ENCODE assay signal across 21 cellular contexts in genomic region chr6:3806169-3806922, GRCh38. TPM values are rescaled to one million over a fixed set of nuclear protein-coding genes. Genes with fewer than 3 reads are reported as not detected.
DNase-seq lines count a peak whose midpoint lies in the region; ATAC-seq and TF ChIP-seq lines count a peak whose summit lies in the region.
"Had no signal": no experiment of that assay in that cellular context is flagged by ENCODE, and none has a peak within 500 bp of the region (broad histone marks: within the 10 kb centered on the region; RNA-seq: fewer than 3 reads in every experiment).

No MANE protein-coding gene starts in this region.

- no peaks in the 10 kb centered on the region for H3K79me1 ChIP-seq in neuronal stem cell (ENCODE audit: low read depth, low read length)

- no peak overlapping the region for H3K23ac ChIP-seq in neuronal stem cell (ENCODE audit: low read depth, low read length, poor library complexity)

- no peak overlapping the region for H4K91ac ChIP-seq in neuronal stem cell (ENCODE audit: low read depth, low read length, poor library complexity)

- peak overlapping the region; percentile 97 for H3K27ac ChIP-seq in SJSA1
- H3K27ac ChIP-seq in fibroblast of lung (ENCODE audit: insufficient read depth, low read length): peak overlapping the region; percentile 22
- H3K27ac ChIP-seq in neuronal stem cell (replicated peaks; ENCODE audit: low read length): no peak overlapping the region
- H3K27ac ChIP-seq in upper lobe of right lung: peak overlapping the region; percentile 21
- H3K27ac ChIP-seq in thyroid gland: peak overlapping the region in 1 of 3 donors; percentile 45
- H3K27ac ChIP-seq: KMS-11, WERI-Rb-1 had no signal

- peak overlapping the region; percentile 44 for H3K18ac ChIP-seq in neuronal stem cell (ENCODE audit: low read length)

- H3K4me2 ChIP-seq in fibroblast of lung (ENCODE audit: extremely low read depth, insufficient read depth, low read length) (no peak overlapping the region), neuronal stem cell (ENCODE audit: insufficient read depth, low read length, poor library complexity, severe bottlenecking) (no peak overlapping the region)
- H3K4me2 ChIP-seq: KMS-11 had no signal

- no peak overlapping the region for H2BK120ac ChIP-seq in neuronal stem cell (ENCODE audit: low read depth, low read length)

- H2AFZ ChIP-seq in fibroblast of lung (ENCODE audit: low read length): no peak overlapping the region
- peak overlapping the region; percentile 57 for H2AFZ ChIP-seq in neuronal stem cell (ENCODE audit: low read length)

- intact Hi-C loops in upper lobe of right lung (cut with DNase I) (no loop called here), thyroid gland (cut with DNase I) (no loop called here)

- H3K4me1 ChIP-seq in SJSA1 (replicated peaks) (peaks cover 85% of the 10 kb centered on the region), fibroblast of lung (ENCODE audit: control insufficient read depth, extremely low read depth, insufficient read depth, low read length) (peaks cover 14% of the 10 kb centered on the region), neuronal stem cell (ENCODE audit: control insufficient read depth in 2 of 2, insufficient read depth in 1 of 2, low read depth in 1 of 2, low read length in 2 of 2) (peaks cover 10 to 22% of the 10 kb centered on the region in 2 donors), upper lobe of right lung (peaks cover 19% of the 10 kb centered on the region), BE2C (no peaks in the 10 kb centered on the region), thyroid gland (peaks cover 28 to 50% of the 10 kb centered on the region in 2 donors)

- H3K9me3 ChIP-seq in SJSA1 (replicated peaks) (no peaks in the 10 kb centered on the region), fibroblast of lung (ENCODE audit: control insufficient read depth, insufficient read depth, low read depth, low read length) (no peaks in the 10 kb centered on the region), neuronal stem cell (replicated peaks in 1 of 2; ENCODE audit: control insufficient read depth in 2 of 2, insufficient read depth in 1 of 2, low read depth in 1 of 2, low read length in 2 of 2) (no peaks in the 10 kb centered on the region), upper lobe of right lung (no peaks in the 10 kb centered on the region), BE2C (no peaks in the 10 kb centered on the region), thyroid gland (no peaks in the 10 kb centered on the region)
- H3K9me3 ChIP-seq: heart right ventricle had no signal

- DNase-seq in SJSA1 (ENCODE audit: low read depth in 1 of 2, low spot score in 2 of 2) (no peak), fibroblast of lung (ENCODE audit: low read depth in 2 of 2) (no peak), neuronal stem cell (ENCODE audit: low spot score) (no peak), upper lobe of right lung (no peak), BE2C (no peak), thyroid gland (no peak), NCI-H1105 (lab: John Stamatoyannopoulos, UW) (no peak)
- DNase-seq: activated CD4-positive, alpha-beta T cell treated with anti-CD3 and anti-CD28 coated beads, Interleukin-2, amount 50 U/mL, for 4 hours; activated gamma-delta T cell; amniotic stem cell; Calu3; effector memory CD4-positive, alpha-beta T cell; heart right ventricle; NCI-H1048; NCI-H2107; NCI-H524; retina; stimulated activated CD4-positive, alpha-beta T cell treated with anti-CD3 and anti-CD28 coated beads, Interleukin-15, amount 100 ng/mL, for 24 hours; T-helper 2 cell; WERI-Rb-1 had no signal

- H3K79me2 ChIP-seq in fibroblast of lung (ENCODE audit: control insufficient read depth, insufficient read depth, low read length): no peaks in the 10 kb centered on the region

- H4K8ac ChIP-seq in neuronal stem cell (ENCODE audit: low read depth, low read length): no peak overlapping the region

- H4K20me1 ChIP-seq in fibroblast of lung (ENCODE audit: control insufficient read depth, extremely low read depth, insufficient read depth, low read length): no peaks in the 10 kb centered on the region

- H3K9ac ChIP-seq in fibroblast of lung (ENCODE audit: insufficient read depth, low read length) (no peak overlapping the region), neuronal stem cell (ENCODE audit: low read depth, low read length, poor library complexity) (peak overlapping the region; percentile 9)
- H3K9ac ChIP-seq: KMS-11 had no signal

- peak overlapping the region; percentile 57 for H2AK5ac ChIP-seq in neuronal stem cell (ENCODE audit: low read depth, low read length)

- no peak for TF ChIP-seq POLR2A in thyroid gland (IDR thresholded peaks at IDR 0.05)

- H3K27me3 ChIP-seq in SJSA1 (replicated peaks) (no peaks in the 10 kb centered on the region), fibroblast of lung (ENCODE audit: control insufficient read depth, insufficient read depth, low read length) (no peaks in the 10 kb centered on the region), neuronal stem cell (ENCODE audit: control insufficient read depth in 3 of 3, insufficient read depth in 3 of 3, low read depth in 1 of 3, low read length in 3 of 3) (no peaks in the 10 kb centered on the region), upper lobe of right lung (no peaks in the 10 kb centered on the region), BE2C (no peaks in the 10 kb centered on the region), thyroid gland (no peaks in the 10 kb centered on the region)
- H3K27me3 ChIP-seq: heart right ventricle had no signal

- H2BK12ac ChIP-seq in neuronal stem cell (ENCODE audit: low read length): no peak overlapping the region

- no CpG with 5 or more reads among the region's 15 CpGs for WGBS in neuronal stem cell (ENCODE audit: extremely low coverage in 2 of 2, insufficient read length in 2 of 2, insufficient replicate concordance in 1 of 2), 2 donors
- 82 to 85% methylated on average over 15 of the region's 15 CpGs for WGBS in thyroid gland, 2 donors

- no peak overlapping the region for H2BK5ac ChIP-seq in neuronal stem cell (ENCODE audit: low read length)

- TF ChIP-seq CTCF in fibroblast of lung (conservative IDR thresholded peaks at IDR 0.05 in 1 of 2, IDR thresholded peaks at IDR 0.05 in 1 of 2; ENCODE audit: low read depth in 1 of 2, low read length in 2 of 2) (no peak), upper lobe of right lung (IDR thresholded peaks at IDR 0.05) (no peak), BE2C (IDR thresholded peaks at IDR 0.05; ENCODE audit: low read depth, low read length) (no peak), thyroid gland (IDR thresholded peaks at IDR 0.05) (no peak)

- ATAC-seq in upper lobe of right lung: no peak

- no peaks in the 10 kb centered on the region for H3K36me3 ChIP-seq in SJSA1
- no peaks in the 10 kb centered on the region for H3K36me3 ChIP-seq in fibroblast of lung (ENCODE audit: control insufficient read depth, insufficient read depth, low read length)
- no peaks in the 10 kb centered on the region for H3K36me3 ChIP-seq in neuronal stem cell (replicated peaks in 1 of 2; ENCODE audit: control insufficient read depth in 2 of 2, insufficient read depth in 2 of 2, low read length in 2 of 2)
- H3K36me3 ChIP-seq in upper lobe of right lung: no peaks in the 10 kb centered on the region
- H3K36me3 ChIP-seq in BE2C: no peaks in the 10 kb centered on the region
- H3K36me3 ChIP-seq in thyroid gland: no peaks in the 10 kb centered on the region
- H3K36me3 ChIP-seq: heart right ventricle, WERI-Rb-1 had no signal

- no peak overlapping the region for H2BK15ac ChIP-seq in neuronal stem cell (ENCODE audit: low read length)

- H3K4me3 ChIP-seq in SJSA1 (no peak overlapping the region), fibroblast of lung (replicated peaks in 1 of 4; ENCODE audit: control extremely low read depth in 1 of 4, insufficient read depth in 1 of 4, low read depth in 3 of 4, low read length in 4 of 4) (no peak overlapping the region), neuronal stem cell (ENCODE audit: low read length in 2 of 2) (no peak overlapping the region), upper lobe of right lung (no peak overlapping the region), BE2C (ENCODE audit: low read depth, low read length) (no peak overlapping the region), thyroid gland (replicated peaks in 1 of 3) (no peak overlapping the region)
- H3K4me3 ChIP-seq: heart right ventricle had no signal

- no peak overlapping the region for H3K14ac ChIP-seq in neuronal stem cell (ENCODE audit: low read length)

- H3K4ac ChIP-seq in neuronal stem cell (ENCODE audit: low read length): no peak overlapping the region

RNA-seq across cellular contexts. Expression of gene FAM50B, which starts 42.8 kb away (rescaled TPM):
- total RNA-seq in SJSA1 (2014; rRNA removed; shearing (Covaris generic)): 0.25 and 0.58 TPM in 2 replicates
- total RNA-seq in fibroblast of lung (11.6 and 15.7 TPM in 2 replicates), upper lobe of right lung (13.1 TPM), thyroid gland (10 to 100 TPM; 18.4 to 40.9 (median 20.3) TPM)
- 4.2 and 5.6 TPM in 2 replicates for polyA plus RNA-seq in fibroblast of lung
- polyA plus RNA-seq in fibroblast of lung (2012): 6.2 and 9.4 TPM in 2 replicates
- polyA minus RNA-seq in fibroblast of lung (ENCODE audit: low replicate concordance): 2.0 and 2.6 TPM in 2 replicates
- 2.6 TPM for polyA plus RNA-seq in neuronal stem cell (2013, experiment 1 of 2)
- 2.1 TPM for polyA plus RNA-seq in neuronal stem cell (2013, experiment 2 of 2)
- polyA plus RNA-seq in BE2C (2012; ENCODE audit: insufficient read depth, insufficient read length, low read depth): 53.6 TPM

RNA-seq across cellular contexts. Expression of gene PXDC1, which starts 54.8 kb away (rescaled TPM):
- total RNA-seq in SJSA1 (2014; rRNA removed; shearing (Covaris generic)): 72.5 and 96.4 TPM in 2 replicates
- total RNA-seq in fibroblast of lung (33.1 and 52.7 TPM in 2 replicates), upper lobe of right lung (70.8 TPM), thyroid gland (100 to 1,000 TPM in 1 of 4 donors, 10 to 100 TPM in 3; 73.5 to 102 (median 82.7) TPM)
- polyA plus RNA-seq in fibroblast of lung: 18.9 and 30.3 TPM in 2 replicates
- polyA plus RNA-seq in fibroblast of lung (2012): 38.0 and 59.4 TPM in 2 replicates
- 20.0 and 28.7 TPM in 2 replicates for polyA minus RNA-seq in fibroblast of lung (ENCODE audit: low replicate concordance)
- 4.4 TPM for polyA plus RNA-seq in neuronal stem cell (2013, experiment 1 of 2)
- 4.7 TPM for polyA plus RNA-seq in neuronal stem cell (2013, experiment 2 of 2)
- polyA plus RNA-seq in BE2C (2012; ENCODE audit: insufficient read depth, insufficient read length, low read depth): not detected
